10 cellular contexts compared by ENCODE assay signal in the genomic region with DNA sequence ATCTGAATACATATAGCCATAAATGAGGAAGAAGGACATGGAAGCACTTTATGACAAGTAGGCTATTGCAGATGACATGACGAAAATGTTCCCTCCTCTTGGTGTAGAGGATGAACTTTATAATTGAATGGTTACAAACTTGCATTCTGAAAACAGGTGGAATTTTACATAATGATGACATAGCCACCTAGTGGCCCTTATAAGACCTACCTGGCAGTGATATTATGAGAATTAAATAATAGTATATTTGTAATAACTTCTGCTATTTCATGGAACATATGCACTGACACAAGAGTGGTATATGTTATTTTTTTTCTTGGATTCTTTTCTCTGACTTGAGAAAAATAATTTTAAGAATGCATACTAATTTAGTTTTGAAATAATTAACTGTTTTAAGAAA. TPM values are rescaled to one million over a fixed set of nuclear protein-coding genes. Genes with fewer than 3 reads are reported as not detected.
DNase-seq lines count a peak whose midpoint lies in the region; ATAC-seq and TF ChIP-seq lines count a peak whose summit lies in the region.
"Had no signal": no experiment of that assay in that cellular context is flagged by ENCODE, and none has a peak within 500 bp of the region (broad histone marks: within the 10 kb centered on the region; RNA-seq: fewer than 3 reads in every experiment).

No MANE protein-coding gene starts in this region.

- H3K4me3 Mint-ChIP-seq in CD4-positive, CD25-positive, alpha-beta regulatory T cell, result no peak overlapping the region
- H3K4me3 Mint-ChIP-seq in activated naive CD8-positive, alpha-beta T cell treated with anti-CD3 and anti-CD28 coated beads for 36 hours, result no peak overlapping the region
- no peak overlapping the region for H3K4me3 Mint-ChIP-seq in Calu3 (ENCODE audit: low read depth, unreplicated experiment)

- no peaks in the 10 kb centered on the region for H3K27me3 ChIP-seq in CD4-positive, CD25-positive, alpha-beta regulatory T cell (ENCODE audit: control insufficient read depth, insufficient read depth, low read length)
- no peaks in the 10 kb centered on the region for H3K27me3 ChIP-seq in GM23248 (replicated peaks; ENCODE audit: insufficient read depth)
- no peaks in the 10 kb centered on the region for H3K27me3 ChIP-seq in left lung
- H3K27me3 ChIP-seq: MG63 had no signal

- H3K4me3 ChIP-seq in CD4-positive, CD25-positive, alpha-beta regulatory T cell (ENCODE audit: low read depth, low read length), result no peak overlapping the region
- H3K4me3 ChIP-seq in GM23248 (no peak overlapping the region), left lung (no peak overlapping the region)
- H3K4me3 ChIP-seq: MG63 had no signal

- no peaks in the 10 kb centered on the region for H3K9me2 ChIP-seq in GM23248 (ENCODE audit: insufficient read depth)

- no peaks in the 10 kb centered on the region for H3K27me3 Mint-ChIP-seq in CD4-positive, CD25-positive, alpha-beta regulatory T cell
- no peaks in the 10 kb centered on the region for H3K27me3 Mint-ChIP-seq in activated naive CD8-positive, alpha-beta T cell treated with anti-CD3 and anti-CD28 coated beads for 36 hours
- peaks cover 31% of the 10 kb centered on the region for H3K27me3 Mint-ChIP-seq in Calu3 (ENCODE audit: unreplicated experiment)

- intact Hi-C loops in left lung (cut with DNase I), result no loop called here
- intact Hi-C loops in Calu3 (cut with micrococcal nuclease; ENCODE audit: unreplicated experiment), result loop anchor here (1.0 to 2.0 kb wide), 4 partner anchors 28 to 237 kb away; partner anchors contain the start of genes OR52N2 and TRIM5

- 63 to 72% methylated on average over 1 of the region's 1 CpG for WGBS in GM23248 (ENCODE audit: low coverage in 1 of 2, low lambda C conversion rate in 2 of 2, missing lambda C conversion rate in 2 of 2), 2 experiments

- peaks cover 8 to 11% (median 9%) of the 10 kb centered on the region in 4 donors for H3K4me1 Mint-ChIP-seq in CD4-positive, CD25-positive, alpha-beta regulatory T cell
- peaks cover 5% of the 10 kb centered on the region for H3K4me1 Mint-ChIP-seq in activated naive CD8-positive, alpha-beta T cell treated with anti-CD3 and anti-CD28 coated beads for 36 hours
- H3K4me1 Mint-ChIP-seq in Calu3 (ENCODE audit: low read depth, unreplicated experiment), result no peaks in the 10 kb centered on the region

- H3K27ac Mint-ChIP-seq in CD4-positive, CD25-positive, alpha-beta regulatory T cell, result peak overlapping the region in 2 of 3 donors; percentile 42 to 52
- H3K27ac Mint-ChIP-seq in activated naive CD8-positive, alpha-beta T cell treated with anti-CD3 and anti-CD28 coated beads for 36 hours, result peak overlapping the region; percentile 68
- H3K27ac Mint-ChIP-seq in Calu3 (ENCODE audit: unreplicated experiment), result no peak overlapping the region

- ATAC-seq in CD4-positive, CD25-positive, alpha-beta regulatory T cell (ENCODE audit: low read depth in 2 of 2), result peak in 1 of 2 donors; percentile 59
- peak; percentile 56 for ATAC-seq in left lung
- no peak for ATAC-seq in GM21529 (IDR thresholded peaks at IDR 0.05; ENCODE audit: unreplicated experiment)
- no peak for ATAC-seq in HG03139 (IDR thresholded peaks at IDR 0.05; ENCODE audit: unreplicated experiment)

- H3K4me2 ChIP-seq in GM23248 (ENCODE audit: unreplicated experiment), result no peak overlapping the region

- no peaks in the 10 kb centered on the region for H3K79me2 ChIP-seq in GM23248 (ENCODE audit: insufficient read depth)

- H2AFZ ChIP-seq in GM23248, result no peak overlapping the region

- in situ Hi-C loops in GM23248 (cut with MboI), result no loop called here

- peaks cover 23% of the 10 kb centered on the region for H3K36me3 Mint-ChIP-seq in CD4-positive, CD25-positive, alpha-beta regulatory T cell
- H3K36me3 Mint-ChIP-seq in activated naive CD8-positive, alpha-beta T cell treated with anti-CD3 and anti-CD28 coated beads for 36 hours, result peaks cover 24% of the 10 kb centered on the region
- H3K36me3 Mint-ChIP-seq in Calu3 (ENCODE audit: insufficient read depth, unreplicated experiment), result no peaks in the 10 kb centered on the region

- H3F3A ChIP-seq in GM23248 (ENCODE audit: insufficient read depth), result no peaks in the 10 kb centered on the region

- H3K9me3 Mint-ChIP-seq in CD4-positive, CD25-positive, alpha-beta regulatory T cell, result peaks cover 0 to 3% (median 0%) of the 10 kb centered on the region in 7 donors
- peaks cover 2% of the 10 kb centered on the region for H3K9me3 Mint-ChIP-seq in activated naive CD8-positive, alpha-beta T cell treated with anti-CD3 and anti-CD28 coated beads for 36 hours
- H3K9me3 Mint-ChIP-seq in Calu3 (ENCODE audit: low read depth, unreplicated experiment), result no peaks in the 10 kb centered on the region

- no peak overlapping the region for H3K9ac ChIP-seq in GM23248

- H3K27ac ChIP-seq in CD4-positive, CD25-positive, alpha-beta regulatory T cell (ENCODE audit: insufficient read depth, low read length, poor library complexity, severe bottlenecking), result no peak overlapping the region
- no peak overlapping the region for H3K27ac ChIP-seq in GM23248
- H3K27ac ChIP-seq in left lung, result no peak overlapping the region

- BruUV-seq in Calu3 (replicated peaks; lab: Mats Ljungman, UMichigan), result no TSS peak

- H3K9me3 ChIP-seq in CD4-positive, CD25-positive, alpha-beta regulatory T cell (ENCODE audit: control insufficient read depth in 2 of 2, low read length in 2 of 2), result peaks cover 0 to 3% of the 10 kb centered on the region in 2 experiments
- H3K9me3 ChIP-seq in GM23248 (ENCODE audit: low read depth), result no peaks in the 10 kb centered on the region
- H3K9me3 ChIP-seq in left lung, result peaks cover 0 to 2% of the 10 kb centered on the region in 2 donors
- H3K9me3 ChIP-seq: MG63 had no signal

- CTCF ChIA-PET in Calu3 (lab: Charles Lee), result no interaction called here

- no peaks in the 10 kb centered on the region for H4K20me1 ChIP-seq in GM23248 (ENCODE audit: insufficient read depth)

- H3K36me3 ChIP-seq in CD4-positive, CD25-positive, alpha-beta regulatory T cell (ENCODE audit: control insufficient read depth, insufficient read depth, low read length), result peaks cover 38% of the 10 kb centered on the region
- H3K36me3 ChIP-seq in GM23248 (ENCODE audit: low read depth) (peaks cover 10% of the 10 kb centered on the region; the same call in 1 of the 2 replicates), left lung (peaks cover 0 to 25% of the 10 kb centered on the region in 2 donors)
- H3K36me3 ChIP-seq: MG63 had no signal

- DNase-seq in CD4-positive, CD25-positive, alpha-beta regulatory T cell, result peak in 1 of 3 donors; percentile 37
- DNase-seq in GM23248 (peak; percentile 42), left lung (no peak), Calu3 (no peak), NCI-H2196 treated with DMSO at 0.1 percent for 48 hours (lab: John Stamatoyannopoulos, UW; ENCODE audit: unreplicated experiment) (no peak)
- no peak for DNase-seq in activated naive CD8-positive, alpha-beta T cell treated with anti-CD3 and anti-CD28 coated beads for 36 hours
- DNase-seq: activated CD8-positive, alpha-beta memory T cell treated with anti-CD3 and anti-CD28 coated beads for 24 hours; MG63 had no signal

- H3K4me1 ChIP-seq in CD4-positive, CD25-positive, alpha-beta regulatory T cell (ENCODE audit: control insufficient read depth, insufficient read depth, low read length, poor library complexity, severe bottlenecking), result no peaks in the 10 kb centered on the region
- H3K4me1 ChIP-seq in GM23248 (ENCODE audit: insufficient read depth), result no peaks in the 10 kb centered on the region
- no peaks in the 10 kb centered on the region for H3K4me1 ChIP-seq in left lung

- TF ChIP-seq CTCF in left lung (IDR thresholded peaks at IDR 0.05) (peak; percentile 23 to 29), Calu3 (IDR thresholded peaks at IDR 0.05; ENCODE audit: unreplicated experiment) (no peak)

RNA-seq across cellular contexts. Expression of gene TRIM22, which starts 22.9 kb away (rescaled TPM):
- 378 TPM for total RNA-seq in CD4-positive, CD25-positive, alpha-beta regulatory T cell
- polyA plus RNA-seq in CD4-positive, CD25-positive, alpha-beta regulatory T cell, result 100 to 1,000 TPM; 233 to 336 (median 250) TPM
- total RNA-seq in GM23248 (2014; rRNA removed; shearing (Covaris generic)), result 58.4 and 114 TPM in 2 replicates
- 50.2 and 51.1 TPM in 2 replicates for polyA plus RNA-seq in GM23248 (2016; fragmentation: Nextera tagmentation; extraction: Ambion mirVana)
- total RNA-seq in activated naive CD8-positive, alpha-beta T cell treated with anti-CD3 and anti-CD28 coated beads for 36 hours, result 100 to 1,000 TPM; 141 to 143 TPM
- 100 to 1,000 TPM; 122 to 137 TPM for total RNA-seq in left lung
- 11.5 and 37.8 TPM in 2 replicates for total RNA-seq in Calu3 (2022)

RNA-seq across cellular contexts. Expression of gene OR56B1, which starts 23.7 kb away (rescaled TPM):
- not detected for total RNA-seq in CD4-positive, CD25-positive, alpha-beta regulatory T cell
- polyA plus RNA-seq in CD4-positive, CD25-positive, alpha-beta regulatory T cell, result under 1 TPM in 1 of 4 donors, not detected in 3; 0.09 TPM
- not detected in 2 replicates for total RNA-seq in GM23248 (2014; rRNA removed; shearing (Covaris generic))
- not detected in 2 replicates for polyA plus RNA-seq in GM23248 (2016; fragmentation: Nextera tagmentation; extraction: Ambion mirVana)
- total RNA-seq in activated naive CD8-positive, alpha-beta T cell treated with anti-CD3 and anti-CD28 coated beads for 36 hours, result under 1 TPM; 0.10 to 0.16 TPM
- not detected for total RNA-seq in left lung
- total RNA-seq in Calu3 (2022), result not detected in 2 replicates

RNA-seq across cellular contexts. Expression of gene TRIM5, which starts 27.6 kb away (rescaled TPM):
- total RNA-seq in CD4-positive, CD25-positive, alpha-beta regulatory T cell, result 15.2 TPM
- 1 to 10 TPM; 6.0 to 7.7 (median 7.5) TPM for polyA plus RNA-seq in CD4-positive, CD25-positive, alpha-beta regulatory T cell
- 10.7 and 11.9 TPM in 2 replicates for total RNA-seq in GM23248 (2014; rRNA removed; shearing (Covaris generic))
- polyA plus RNA-seq in GM23248 (2016; fragmentation: Nextera tagmentation; extraction: Ambion mirVana), result 12.7 and 14.0 TPM in 2 replicates
- total RNA-seq in activated naive CD8-positive, alpha-beta T cell treated with anti-CD3 and anti-CD28 coated beads for 36 hours, result 10 to 100 TPM; 18.7 to 20.3 TPM
- total RNA-seq in left lung, result 10 to 100 TPM; 42.6 to 50.6 TPM
- total RNA-seq in Calu3 (2022), result 36.8 and 44.1 TPM in 2 replicates

RNA-seq across cellular contexts. Expression of gene OR52N4, which starts 41.5 kb away (rescaled TPM):
- total RNA-seq in CD4-positive, CD25-positive, alpha-beta regulatory T cell, result 1.6 TPM
- 1 to 10 TPM in 2 of 4 donors, under 1 TPM in 1, not detected in 1; 0.79 to 2.7 (median 1.3) TPM for polyA plus RNA-seq in CD4-positive, CD25-positive, alpha-beta regulatory T cell
- total RNA-seq in GM23248 (2014; rRNA removed; shearing (Covaris generic)), result 0.43 TPM in 1 of 2 replicates, not detected in the other
- not detected in 2 replicates for polyA plus RNA-seq in GM23248 (2016; fragmentation: Nextera tagmentation; extraction: Ambion mirVana)
- under 1 TPM; 0.35 to 0.40 TPM for total RNA-seq in activated naive CD8-positive, alpha-beta T cell treated with anti-CD3 and anti-CD28 coated beads for 36 hours
- under 1 TPM in 1 of 2 donors, not detected in 1; 0.37 TPM for total RNA-seq in left lung
- not detected in 2 replicates for total RNA-seq in Calu3 (2022)
